In genomic region chr3:72487078-72487765, GRCh38 we compare ENCODE assay signal across 8 cellular contexts. TPM values are rescaled to one million over a fixed set of nuclear protein-coding genes. Genes with fewer than 3 reads are reported as not detected.
DNase-seq lines count a peak whose midpoint lies in the region; ATAC-seq and TF ChIP-seq lines count a peak whose summit lies in the region.

No MANE protein-coding gene starts in this region.

- peaks cover 6% of the 10 kb centered on the region for H3K9me3 Mint-ChIP-seq in natural killer cell treated with Interleukin-12 subunit alpha and Interleukin-12 subunit beta and Interleukin-15 and Interleukin-18, amount 100 ng/mL, for 72 hours

- peak overlapping the region; percentile 18 to 81 for H3K27ac Mint-ChIP-seq in natural killer cell treated with Interleukin-12 subunit alpha and Interleukin-12 subunit beta and Interleukin-15 and Interleukin-18, amount 100 ng/mL, for 72 hours

- H3K36me3 Mint-ChIP-seq in natural killer cell treated with Interleukin-12 subunit alpha and Interleukin-12 subunit beta and Interleukin-15 and Interleukin-18, amount 100 ng/mL, for 72 hours, result no peaks in the 10 kb centered on the region

- TF ChIP-seq POLR2A in NB4 (IDR thresholded peaks at IDR 0.05; ENCODE audit: extremely low read depth, insufficient read length), result no peak

- no peaks in the 10 kb centered on the region for H3K27me3 Mint-ChIP-seq in natural killer cell treated with Interleukin-12 subunit alpha and Interleukin-12 subunit beta and Interleukin-15 and Interleukin-18, amount 100 ng/mL, for 72 hours

- H3K4me3 Mint-ChIP-seq in natural killer cell treated with Interleukin-12 subunit alpha and Interleukin-12 subunit beta and Interleukin-15 and Interleukin-18, amount 100 ng/mL, for 72 hours, result peak overlapping the region; percentile 73

- TF ChIP-seq CTCF in NB4 (IDR thresholded peaks at IDR 0.05; ENCODE audit: low read depth, low read length), result no peak
- TF ChIP-seq CTCF in choroid plexus epithelial cell (conservative IDR thresholded peaks at IDR 0.05; ENCODE audit: low read depth, low read length), result no peak

- H3K4me3 ChIP-seq in NB4 (ENCODE audit: low read depth, low read length), result no peak overlapping the region
- H3K4me3 ChIP-seq in choroid plexus epithelial cell (ENCODE audit: low read depth, low read length), result no peak overlapping the region

- H3K4me1 Mint-ChIP-seq in natural killer cell treated with Interleukin-12 subunit alpha and Interleukin-12 subunit beta and Interleukin-15 and Interleukin-18, amount 100 ng/mL, for 72 hours (ENCODE audit: low read depth in 2 of 2), result peaks cover 45 to 52% of the 10 kb centered on the region in 2 donors

- DNase-seq in GM03348 (ENCODE audit: low spot score) (peak; percentile 93), NB4 (ENCODE audit: low read depth) (peak; percentile 61), choroid plexus epithelial cell (ENCODE audit: low read depth) (peak; percentile 86), ureter (ENCODE audit: low spot score) (peak; percentile 84), DMS79 (lab: John Stamatoyannopoulos, UW) (no peak), mesenteric fat pad (ENCODE audit: low spot score) (no peak)
- peak; percentile 82 for DNase-seq in natural killer cell treated with Interleukin-12 subunit alpha and Interleukin-12 subunit beta and Interleukin-15 and Interleukin-18, amount 100 ng/mL, for 72 hours (ENCODE audit: low spot score)

- ATAC-seq in natural killer cell treated with Interleukin-12 subunit alpha and Interleukin-12 subunit beta and Interleukin-15 and Interleukin-18, amount 100 ng/mL, for 72 hours, result peak; percentile 82 to 89
- no peak for ATAC-seq in HG03571 (IDR thresholded peaks at IDR 0.05; ENCODE audit: unreplicated experiment)

RNA-seq across cellular contexts. Expression of gene RYBP, which starts 40.8 kb away (rescaled TPM):
- 10 to 100 TPM; 12.9 to 18.3 TPM for total RNA-seq in natural killer cell treated with Interleukin-12 subunit alpha and Interleukin-12 subunit beta and Interleukin-15 and Interleukin-18, amount 100 ng/mL, for 72 hours
- total RNA-seq in ureter, result 20.5 TPM
- total RNA-seq in mesenteric fat pad, result 14.6 TPM

Comparison
In these comparisons a context has a peak if more than half of its experiments do, and no peak if none do; other contexts are left out.
1. DNase-seq: peak in GM03348 (single experiment), NB4 (single experiment), choroid plexus epithelial cell (single experiment), natural killer cell treated with Interleukin-12 subunit alpha and Interleukin-12 subunit beta and Interleukin-15 and Interleukin-18, amount 100 ng/mL, for 72 hours (single experiment) and ureter (single experiment); none in DMS79 (single experiment) and mesenteric fat pad (single experiment).